In genomic region chr16:4911831-4912422, GRCh38 we compare ENCODE assay signal across 21 cellular contexts. TPM values are rescaled to one million over a fixed set of nuclear protein-coding genes. Genes with fewer than 3 reads are reported as not detected.
DNase-seq lines count a peak whose midpoint lies in the region; ATAC-seq and TF ChIP-seq lines count a peak whose summit lies in the region.
"Had no signal": no experiment of that assay in that cellular context is flagged by ENCODE, and none has a peak within 500 bp of the region (broad histone marks: within the 10 kb centered on the region; RNA-seq: fewer than 3 reads in every experiment).

No MANE protein-coding gene starts in this region.

- H3K27ac ChIP-seq in RWPE2 (ENCODE audit: poor library complexity, severe bottlenecking): peak overlapping the region; percentile 25
- H3K27ac ChIP-seq: BLaER1 treated with 17β-estradiol and CSF1 and Interleukin-3, amounts not matched to agents 10 nM and 100 nM; SJCRH30 had no signal

- TF ChIP-seq CTCF in RWPE2 (IDR thresholded peaks at IDR 0.05; ENCODE audit: poor library complexity, severe bottlenecking) (no peak), fibroblast of the aortic adventitia (IDR thresholded peaks at IDR 0.05; ENCODE audit: insufficient read depth, low read length) (no peak)

- peak; percentile 65 for ATAC-seq in RWPE2 (ENCODE audit: low read depth)
- ATAC-seq in sciatic nerve: peak; percentile 70
- ATAC-seq in GM21526 (IDR thresholded peaks at IDR 0.05; ENCODE audit: low FRiP score, unreplicated experiment): no peak
- ATAC-seq in HG03280 (IDR thresholded peaks at IDR 0.05; ENCODE audit: unreplicated experiment): no peak
- ATAC-seq: activated naive CD8-positive, alpha-beta T cell treated with anti-CD3 and anti-CD28 coated beads, Interleukin-2, amount 50 U/mL, for 24 hours had no signal

- peaks cover 50% of the 10 kb centered on the region for H3K36me3 ChIP-seq in RWPE2 (ENCODE audit: low read depth)
- H3K36me3 ChIP-seq: BLaER1 treated with 17β-estradiol and CSF1 and Interleukin-3, amounts not matched to agents 10 nM and 100 nM; prostate gland; SJCRH30 had no signal

- intact Hi-C loops in sciatic nerve (cut with DNase I): no loop called here

- no peaks in the 10 kb centered on the region for H3K9me3 ChIP-seq in RWPE2 (ENCODE audit: severe bottlenecking)
- H3K9me3 ChIP-seq: BLaER1 treated with 17β-estradiol and CSF1 and Interleukin-3, amounts not matched to agents 10 nM and 100 nM; prostate gland; SJCRH30 had no signal

- H3K4me1 ChIP-seq in RWPE2 (ENCODE audit: insufficient read depth, poor library complexity, severe bottlenecking): peaks cover 4% of the 10 kb centered on the region
- H3K4me1 ChIP-seq: prostate gland had no signal

- peak; percentile 54 for DNase-seq in GM04503 (ENCODE audit: low read depth)
- DNase-seq in RWPE2 (ENCODE audit: low spot score): no peak
- DNase-seq in fibroblast of the aortic adventitia (ENCODE audit: low read depth): peak; percentile 75
- DNase-seq in sciatic nerve (ENCODE audit: low spot score): no peak
- no peak for DNase-seq in germinal center (ENCODE audit: low spot score)
- DNase-seq in NCI-H2171 (lab: John Stamatoyannopoulos, UW): no peak
- DNase-seq: activated B cell treated with CpG ODN at 0.5 μM for 24 hours; activated naive CD8-positive, alpha-beta T cell treated with anti-CD3 and anti-CD28 coated beads, Interleukin-2, amount 50 U/mL, for 24 hours; DMS53; glutamatergic neuron; H7; immature natural killer cell; NCI-H187; NCI-H524 treated with DMSO at 0.1 percent for 48 hours; SJCRH30; T-helper 2 cell had no signal

- no peaks in the 10 kb centered on the region for H3K27me3 ChIP-seq in RWPE2 (ENCODE audit: insufficient read depth, poor library complexity, severe bottlenecking)
- H3K27me3 ChIP-seq: SJCRH30 had no signal

- H3K4me3 ChIP-seq in RWPE2 (ENCODE audit: severe bottlenecking) (no peak overlapping the region), fibroblast of the aortic adventitia (ENCODE audit: low read depth, low read length) (no peak overlapping the region)
- H3K4me3 ChIP-seq: BLaER1 treated with 17β-estradiol and CSF1 and Interleukin-3, amounts not matched to agents 10 nM and 100 nM; prostate gland; SJCRH30 had no signal

RNA-seq across cellular contexts. Expression of gene PPL, which starts 25.0 kb away (rescaled TPM):
- 53.9 and 57.9 TPM in 2 replicates for total RNA-seq in fibroblast of the aortic adventitia (ENCODE audit: low replicate concordance)
- total RNA-seq in sciatic nerve: 85.1 TPM

RNA-seq across cellular contexts. Expression of gene SEC14L5, which starts 46.2 kb away (rescaled TPM):
- total RNA-seq in fibroblast of the aortic adventitia (ENCODE audit: low replicate concordance) (1.2 and 3.0 TPM in 2 replicates), sciatic nerve (43.1 TPM)
- total RNA-seq: activated B cell treated with CpG ODN at 0.5 μM for 24 hours, chondrocyte, SJCRH30 had no signal

Comparison
In these comparisons a context has a peak if more than half of its experiments do, and no peak if none do; other contexts are left out.
1. DNase-seq: peak in GM04503 (single experiment) and fibroblast of the aortic adventitia (single experiment); none in RWPE2 (single experiment), sciatic nerve (single experiment), germinal center (single experiment) and NCI-H2171 (single experiment).
2. ATAC-seq: peak in RWPE2 (single experiment) and sciatic nerve (single experiment); none in GM21526 (single experiment) and HG03280 (single experiment).
3. RNA of gene SEC14L5, which starts 46.2 kb away (total RNA-seq): 43.1 TPM in sciatic nerve (single experiment); 1.2 to 3.0 TPM in fibroblast of the aortic adventitia; every median in the first group is over 10 times any median in the second.